Comparison of ENCODE assay signal across 1 cellular context in genomic region chr2:60411295-60411694, GRCh38.
TF ChIP-seq lines count a peak whose summit lies in the region.

No MANE protein-coding gene starts in this region.

TF ChIP-seq in GM12878, 131 proteins besides CTCF, POLR2A, EP300 and RAD21 (continued from another document):
- TF ChIP-seq ZBTB40 (IDR thresholded peaks at IDR 0.05; ENCODE audit: borderline replicate concordance), result no peak
- TF ChIP-seq HDAC2 (IDR thresholded peaks at IDR 0.05), result no peak
- TF ChIP-seq KLF5 (IDR thresholded peaks at IDR 0.05; ENCODE audit: partially characterized antibody), result no peak
- TF ChIP-seq TBL1XR1 (IDR thresholded peaks at IDR 0.05; ENCODE audit: low read depth, low read length), result no peak
